Comparison of ENCODE assay signal across 29 cellular contexts in the genomic region with DNA sequence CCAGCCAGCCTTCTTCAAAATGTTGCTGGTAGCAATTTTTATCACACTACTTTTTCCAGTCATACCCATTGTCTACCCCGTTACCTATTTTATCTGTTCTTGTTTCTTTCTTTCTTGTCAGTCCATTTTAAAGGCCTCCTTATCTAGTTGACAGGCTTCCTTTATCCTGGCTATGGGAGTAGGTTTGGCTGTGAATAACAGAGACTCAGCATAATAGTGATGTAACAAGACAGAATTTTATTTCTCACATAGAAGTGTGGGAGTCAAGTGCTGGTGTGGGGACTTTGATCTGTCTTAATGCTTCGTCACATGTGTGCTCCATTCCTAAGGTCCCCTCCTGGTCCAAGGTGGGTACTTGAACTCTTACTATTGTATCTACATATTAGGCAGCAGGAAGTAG.
"Had no signal": no experiment of that assay in that cellular context is flagged by ENCODE, and none has a peak within 500 bp of the region (broad histone marks: within the 10 kb centered on the region; RNA-seq: fewer than 3 reads in every experiment).

No MANE protein-coding gene starts in this region.

- H3K4me3 Mint-ChIP-seq: immature natural killer cell; naive B cell; natural killer cell; nephron progenitor cell; stimulated activated naive B cell treated with anti-CD40 and anti-IgM and Interleukin-4, amounts not matched to agents 10 μg/mL and 1 μg/mL and 100 μg/mL, for 72 hours had no signal

- FAIRE-seq: islet of Langerhans, kidney had no signal

- H3K27me3 ChIP-seq: left lung, ovary, stomach, testis, thyroid gland, transverse colon, upper lobe of left lung, vagina had no signal

- H3K27ac ChIP-seq: left lung, lower lobe of right lung, ovary, prostate gland, skin epidermis, stomach, testis, thyroid gland, transverse colon, upper lobe of left lung, vagina had no signal

- H3K4me3 ChIP-seq: left lung, lower lobe of right lung, ovary, prostate gland, skin epidermis, stomach, testis, thyroid gland, transverse colon, upper lobe of left lung, vagina had no signal

- H3K4me1 ChIP-seq: left lung, lower lobe of right lung, prostate gland, stomach, testis, thyroid gland, upper lobe of left lung, vagina had no signal

- H3K27me3 Mint-ChIP-seq: naive B cell; stimulated activated naive B cell treated with anti-CD40 and anti-IgM and Interleukin-4, amounts not matched to agents 10 μg/mL and 1 μg/mL and 100 μg/mL, for 72 hours had no signal

- DNase-seq: immature natural killer cell; kidney; left colon; left lung; lower lobe of right lung; mammary epithelial cell; mesenchymal stem cell; naive B cell; natural killer cell; nephron progenitor cell; ovary; retina; right cardiac atrium; stimulated activated CD4-positive, alpha-beta T cell treated with anti-CD3 and anti-CD28 coated beads, Interleukin-12 subunit alpha, Interleukin-12 subunit beta, amount 100 ng/mL, for 4 hours; stimulated activated CD4-positive, alpha-beta T cell treated with anti-CD3 and anti-CD28 coated beads, Interleukin-15, amount 100 ng/mL, for 24 hours; stimulated activated CD4-positive, alpha-beta T cell treated with anti-CD3 and anti-CD28 coated beads, Interleukin-2, amount 100 ng/mL, for 24 hours; stimulated activated CD4-positive, alpha-beta T cell treated with anti-CD3 and anti-CD28 coated beads, Interleukin-4, amount 100 ng/mL, for 1 hour; stimulated activated naive B cell treated with anti-CD40 and anti-IgM and Interleukin-4, amounts not matched to agents 10 μg/mL and 1 μg/mL and 100 μg/mL, for 72 hours; stimulated activated naive CD8-positive, alpha-beta T cell treated with anti-CD3 and anti-CD28 coated beads, Interleukin-15, Interleukin-2, amounts not matched to agents 100 U/mL and 50 U/mL, for 24 hours; stomach; testis; thyroid gland; transverse colon; upper lobe of left lung had no signal

- H3K36me3 Mint-ChIP-seq: natural killer cell had no signal

- H3K9me3 ChIP-seq: left lung, lower lobe of right lung, ovary, prostate gland, stomach, testis, thyroid gland, transverse colon, upper lobe of left lung, vagina had no signal

- H3K9me3 Mint-ChIP-seq: immature natural killer cell, natural killer cell, nephron progenitor cell had no signal

- H3K36me3 ChIP-seq: left lung, lower lobe of right lung, ovary, prostate gland, stomach, thyroid gland, transverse colon, upper lobe of left lung, vagina had no signal

- H3K4me1 Mint-ChIP-seq: nephron progenitor cell had no signal

- H3K27ac Mint-ChIP-seq: natural killer cell, nephron progenitor cell had no signal

- ATAC-seq: left colon; left lung; lower lobe of right lung; natural killer cell; right cardiac atrium; sciatic nerve; stimulated activated naive B cell treated with anti-CD40 and anti-IgM and Interleukin-4, amounts not matched to agents 10 μg/mL and 1 μg/mL and 100 μg/mL, for 72 hours; stimulated activated naive CD8-positive, alpha-beta T cell treated with anti-CD3 and anti-CD28 coated beads, Interleukin-15, Interleukin-2, amounts not matched to agents 100 U/mL and 50 U/mL, for 24 hours had no signal
